ENCODE assay signal across 26 cellular contexts in genomic region chr11:84824624-84825023, GRCh38.
DNase-seq lines count a peak whose midpoint lies in the region; TF ChIP-seq lines count a peak whose summit lies in the region.
"Had no signal": no experiment of that assay in that cellular context is flagged by ENCODE, and none has a peak within 500 bp of the region (broad histone marks: within the 10 kb centered on the region; RNA-seq: fewer than 3 reads in every experiment).

No MANE protein-coding gene starts in this region.

- H3K4me3 ChIP-seq in NB4 (ENCODE audit: low read depth, low read length) = no peak overlapping the region
- no peak overlapping the region for H3K4me3 ChIP-seq in epithelial cell of esophagus (ENCODE audit: low read length)
- H3K4me3 ChIP-seq: dorsolateral prefrontal cortex, pancreas had no signal

- peaks cover 18% of the 10 kb centered on the region for H3K4me1 Mint-ChIP-seq in nephron
- H3K4me1 Mint-ChIP-seq: activated CD4-positive, alpha-beta memory T cell treated with anti-CD3 and anti-CD28 coated beads, Interleukin-2, amount 10 ng/mL, durations not matched to agents 7 days and 5 days; CD4-positive, CD25-positive, alpha-beta regulatory T cell; immature natural killer cell; neural crest cell had no signal

- no peaks in the 10 kb centered on the region for H3K27me3 Mint-ChIP-seq in nephron (ENCODE audit: low read depth)
- H3K27me3 Mint-ChIP-seq: activated CD4-positive, alpha-beta memory T cell treated with anti-CD3 and anti-CD28 coated beads, Interleukin-2, amount 10 ng/mL, durations not matched to agents 7 days and 5 days; brain; CD4-positive, CD25-positive, alpha-beta regulatory T cell had no signal

- peak overlapping the region; percentile 23 to 99 (median 97) for H3K27ac Mint-ChIP-seq in nephron
- H3K27ac Mint-ChIP-seq: activated CD4-positive, alpha-beta memory T cell treated with anti-CD3 and anti-CD28 coated beads, Interleukin-2, amount 10 ng/mL, durations not matched to agents 7 days and 5 days; activated naive CD4-positive, alpha-beta T cell treated with anti-CD3 and anti-CD28 coated beads for 36 hours; activated T-helper 1 cell treated with anti-CD3 and anti-CD28 coated beads, Interleukin-12 subunit alpha, Interleukin-12 subunit beta, Interleukin-2, Interleukin-4 antibody, amounts not matched to agents 30 ng/mL and 10 ng/mL and 1 ng/mL, durations not matched to agents 14 hours and 24 hours and 36 hours; CD4-positive, CD25-positive, alpha-beta regulatory T cell; immature natural killer cell had no signal

- no peak for TF ChIP-seq POLR2A in NB4 (IDR thresholded peaks at IDR 0.05; ENCODE audit: extremely low read depth, insufficient read length)

- no peaks in the 10 kb centered on the region for H3K36me3 Mint-ChIP-seq in nephron (ENCODE audit: low read depth)
- H3K36me3 Mint-ChIP-seq: brain; CD4-positive, CD25-positive, alpha-beta regulatory T cell; immature natural killer cell had no signal

- no peak overlapping the region for H3K4me3 Mint-ChIP-seq in nephron
- H3K4me3 Mint-ChIP-seq: activated CD4-positive, alpha-beta memory T cell treated with anti-CD3 and anti-CD28 coated beads, Interleukin-2, amount 10 ng/mL, durations not matched to agents 7 days and 5 days; activated naive CD4-positive, alpha-beta T cell treated with anti-CD3 and anti-CD28 coated beads for 36 hours; activated T-helper 1 cell treated with anti-CD3 and anti-CD28 coated beads, Interleukin-12 subunit alpha, Interleukin-12 subunit beta, Interleukin-2, Interleukin-4 antibody, amounts not matched to agents 30 ng/mL and 10 ng/mL and 1 ng/mL, durations not matched to agents 14 hours and 24 hours and 36 hours; brain; CD4-positive, CD25-positive, alpha-beta regulatory T cell; immature natural killer cell; neural crest cell had no signal

- no peak for TF ChIP-seq CTCF in NB4 (IDR thresholded peaks at IDR 0.05; ENCODE audit: low read depth, low read length)
- TF ChIP-seq CTCF in epithelial cell of esophagus (IDR thresholded peaks at IDR 0.05; ENCODE audit: insufficient read depth, low read depth, low read length, missing control alignments) = no peak
- no peak for TF ChIP-seq CTCF in nephron (IDR thresholded peaks at IDR 0.05; ENCODE audit: unreplicated experiment in 3 of 3)

- no peaks in the 10 kb centered on the region for H3K9me3 Mint-ChIP-seq in nephron
- H3K9me3 Mint-ChIP-seq: activated T-helper 1 cell treated with anti-CD3 and anti-CD28 coated beads, Interleukin-12 subunit alpha, Interleukin-12 subunit beta, Interleukin-2, Interleukin-4 antibody, amounts not matched to agents 30 ng/mL and 10 ng/mL and 1 ng/mL, durations not matched to agents 14 hours and 24 hours and 36 hours; brain; neural crest cell had no signal

- DNase-seq in SIG-M5 treated with dmso at 0.1 percent for 504 hours (lab: John Stamatoyannopoulos, UW; ENCODE audit: unreplicated experiment) = peak; percentile 27
- DNase-seq in SIG-M5 (lab: John Stamatoyannopoulos, UW) = no peak
- DNase-seq in NB4 (ENCODE audit: low read depth) = peak; percentile 56
- DNase-seq in epithelial cell of esophagus (ENCODE audit: low read depth) = peak; percentile 15
- no peak for DNase-seq in foreskin melanocyte
- DNase-seq in NCI-H1105 (lab: John Stamatoyannopoulos, UW) = no peak
- DNase-seq in T-helper 1 cell = no peak
- DNase-seq: activated CD4-positive, alpha-beta memory T cell treated with anti-CD3 and anti-CD28 coated beads, Interleukin-2, amount 10 ng/mL, durations not matched to agents 7 days and 5 days; activated CD8-positive, alpha-beta memory T cell treated with anti-CD3 and anti-CD28 coated beads, Interleukin-2, amount 50 U/mL, for 4 hours; activated naive CD4-positive, alpha-beta T cell treated with anti-CD3 and anti-CD28 coated beads for 36 hours; amniotic stem cell; CD4-positive, CD25-positive, alpha-beta regulatory T cell; immature natural killer cell; NCI-H1694 treated with DMSO at 0.1 percent for 48 hours; NCI-H446; NCI-H82; pancreas; retina; small intestine; stimulated activated naive CD8-positive, alpha-beta T cell treated with anti-CD3 and anti-CD28 coated beads, Interleukin-15, Interleukin-2, amounts not matched to agents 100 U/mL and 50 U/mL, for 24 hours; T-helper 2 cell had no signal

Comparison
In these comparisons a context has a peak if more than half of its experiments do, and no peak if none do; other contexts are left out.
1. DNase-seq: peak in SIG-M5 treated with dmso at 0.1 percent for 504 hours (single experiment), NB4 (single experiment) and epithelial cell of esophagus (single experiment); none in SIG-M5 (single experiment), foreskin melanocyte (single experiment), NCI-H1105 (single experiment) and T-helper 1 cell (0 of 5).